In the genomic region with DNA sequence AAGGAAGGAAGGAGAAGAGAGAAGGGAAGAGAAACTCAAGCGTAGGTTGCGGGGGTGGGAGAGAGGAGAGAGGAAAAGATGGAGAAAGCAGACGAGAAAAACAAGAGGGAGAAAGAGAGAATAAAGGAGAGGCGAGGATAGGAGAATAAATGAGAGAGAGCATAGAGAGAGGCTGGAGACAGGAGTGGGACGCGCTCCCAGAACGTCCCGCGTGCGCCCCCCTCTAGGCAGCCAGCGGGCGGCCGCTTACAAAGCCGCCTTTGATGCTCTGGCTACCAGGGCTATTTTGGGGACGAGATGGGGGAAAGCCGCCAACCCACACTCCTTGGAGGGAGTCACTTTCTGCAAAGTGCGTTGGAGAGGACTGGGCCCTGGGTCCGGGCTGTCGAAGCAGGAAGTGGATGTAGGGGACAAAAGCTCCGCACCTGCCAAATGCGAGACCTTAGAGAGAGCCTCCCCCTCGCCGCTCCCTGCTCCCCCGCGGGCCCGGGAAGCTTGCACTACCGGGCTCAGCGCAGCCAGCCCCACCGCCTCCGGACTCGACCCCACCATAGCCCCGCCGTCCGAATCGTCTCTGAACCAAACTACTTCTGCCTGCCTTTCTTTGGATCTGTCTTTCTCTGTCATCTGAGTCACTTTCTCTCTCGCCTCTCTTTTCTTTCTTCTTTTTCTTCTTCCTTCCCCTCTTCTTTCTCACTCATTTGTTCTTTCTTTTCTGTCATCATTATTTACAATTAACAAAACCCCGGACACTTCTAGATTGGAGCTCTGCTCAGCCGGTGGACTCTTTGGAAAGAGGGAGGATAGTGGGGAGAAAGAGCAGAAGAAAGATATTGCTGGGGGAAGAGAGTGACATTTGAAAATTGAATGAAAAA, we compare ENCODE assay signal across 10 cellular contexts. TPM values are rescaled to one million over a fixed set of nuclear protein-coding genes. Genes with fewer than 3 reads are reported as not detected.
DNase-seq lines count a peak whose midpoint lies in the region; ATAC-seq and TF ChIP-seq lines count a peak whose summit lies in the region.
"Had no signal": no experiment of that assay in that cellular context is flagged by ENCODE, and none has a peak within 500 bp of the region (broad histone marks: within the 10 kb centered on the region; RNA-seq: fewer than 3 reads in every experiment).

No MANE protein-coding gene starts in this region.

- H3K27ac ChIP-seq in GM23338 (ENCODE audit: low read depth) (no peak overlapping the region), osteoblast (ENCODE audit: low read depth, low read length) (no peak overlapping the region)
- no peak overlapping the region for H3K27ac ChIP-seq in effector memory CD4-positive, alpha-beta T cell (ENCODE audit: insufficient read depth, low read length, poor library complexity, severe bottlenecking)
- H3K27ac ChIP-seq: vagina had no signal

- H3K9me3 Mint-ChIP-seq in Caco-2 (ENCODE audit: unreplicated experiment) (no peaks in the 10 kb centered on the region), GM23338 (peaks cover 21% of the 10 kb centered on the region)
- peaks cover 10% of the 10 kb centered on the region for H3K9me3 Mint-ChIP-seq in activated T-helper 17 cell treated with anti-CD3 and anti-CD28 coated beads, Interleukin-2, amount 50 U/mL, for 72 hours

- no peaks in the 10 kb centered on the region for H3K36me3 Mint-ChIP-seq in Caco-2 (ENCODE audit: insufficient read depth, unreplicated experiment)
- H3K36me3 Mint-ChIP-seq in GM23338 (ENCODE audit: low read depth): peaks cover 7% of the 10 kb centered on the region
- H3K36me3 Mint-ChIP-seq in activated T-helper 17 cell treated with anti-CD3 and anti-CD28 coated beads, Interleukin-2, amount 50 U/mL, for 72 hours (ENCODE audit: low read depth): no peaks in the 10 kb centered on the region

- H3K4me2 ChIP-seq in GM23338 (peak overlapping the region; percentile 79), osteoblast (ENCODE audit: insufficient read depth, low read length) (no peak overlapping the region)

- peak overlapping the region; percentile 80 for H2AFZ ChIP-seq in GM23338
- no peak overlapping the region for H2AFZ ChIP-seq in osteoblast (ENCODE audit: low read length)

- H3K9me3 ChIP-seq in Caco-2 (no peaks in the 10 kb centered on the region), osteoblast (ENCODE audit: low read depth, low read length) (no peaks in the 10 kb centered on the region)
- no peaks in the 10 kb centered on the region for H3K9me3 ChIP-seq in effector memory CD4-positive, alpha-beta T cell (ENCODE audit: control insufficient read depth, low read length)
- H3K9me3 ChIP-seq: vagina had no signal

- peak overlapping the region; percentile 51 for H3K4me3 Mint-ChIP-seq in Caco-2 (ENCODE audit: unreplicated experiment)
- peak overlapping the region; percentile 71 for H3K4me3 Mint-ChIP-seq in GM23338
- H3K4me3 Mint-ChIP-seq in activated T-helper 17 cell treated with anti-CD3 and anti-CD28 coated beads, Interleukin-2, amount 50 U/mL, for 72 hours: peak overlapping the region; percentile 54

- CTCF ChIA-PET in Caco-2 (lab: Charles Lee): no interaction called here

- H3K79me2 ChIP-seq in GM23338 (replicated peaks; ENCODE audit: insufficient read depth): no peaks in the 10 kb centered on the region
- no peaks in the 10 kb centered on the region for H3K79me2 ChIP-seq in osteoblast (ENCODE audit: insufficient read depth, low read length)

- H3K4me1 ChIP-seq in Caco-2 (no peaks in the 10 kb centered on the region), GM23338 (ENCODE audit: insufficient read depth) (peaks cover 50% of the 10 kb centered on the region), osteoblast (ENCODE audit: insufficient read depth, low read length) (no peaks in the 10 kb centered on the region)
- no peaks in the 10 kb centered on the region for H3K4me1 ChIP-seq in effector memory CD4-positive, alpha-beta T cell (ENCODE audit: control insufficient read depth, insufficient read depth, low read length, poor library complexity, severe bottlenecking)
- H3K4me1 ChIP-seq: vagina had no signal

- peaks cover 17% of the 10 kb centered on the region for H3K4me1 Mint-ChIP-seq in Caco-2 (ENCODE audit: low read depth, unreplicated experiment)
- H3K4me1 Mint-ChIP-seq in GM23338: peaks cover 52% of the 10 kb centered on the region
- H3K4me1 Mint-ChIP-seq in activated T-helper 17 cell treated with anti-CD3 and anti-CD28 coated beads, Interleukin-2, amount 50 U/mL, for 72 hours: peaks cover 9% of the 10 kb centered on the region

- DNase-seq in Caco-2: no peak
- DNase-seq in GM23338 (ENCODE audit: low spot score): peak; percentile 68
- peak; percentile 73 for DNase-seq in medulla oblongata (ENCODE audit: extremely low spot score)
- no peak for DNase-seq in osteoblast (ENCODE audit: insufficient read length, low spot score, missing footprints)
- DNase-seq in SIG-M5 treated with dmso at 0.1 percent for 504 hours (lab: John Stamatoyannopoulos, UW; ENCODE audit: unreplicated experiment): no peak
- no peak for DNase-seq in effector memory CD4-positive, alpha-beta T cell

- no peak for TF ChIP-seq CTCF in Caco-2 (IDR thresholded peaks at IDR 0.05; ENCODE audit: insufficient read depth in 1 of 2, low read depth in 1 of 2, low read length in 1 of 2, severe bottlenecking in 1 of 2, unreplicated experiment in 1 of 2)
- no peak for TF ChIP-seq CTCF in GM23338 (conservative IDR thresholded peaks at IDR 0.05; ENCODE audit: low read depth in 2 of 2)
- no peak for TF ChIP-seq CTCF in osteoblast (IDR thresholded peaks at IDR 0.05; ENCODE audit: extremely low read depth, low read depth, low read length)

- POLR2A ChIA-PET in Caco-2 (lab: Charles Lee): no interaction called here

- H3K27me3 ChIP-seq in Caco-2 (replicated peaks; ENCODE audit: control insufficient read depth, insufficient read depth, low read length): peaks cover 4% of the 10 kb centered on the region
- H3K27me3 ChIP-seq in GM23338 (ENCODE audit: insufficient read depth): peaks cover 97% of the 10 kb centered on the region
- H3K27me3 ChIP-seq in osteoblast (ENCODE audit: insufficient read depth, low read length): peaks cover 34% of the 10 kb centered on the region
- peaks cover 13% of the 10 kb centered on the region for H3K27me3 ChIP-seq in effector memory CD4-positive, alpha-beta T cell (replicated peaks; ENCODE audit: control insufficient read depth, insufficient read depth, low read length, poor library complexity, severe bottlenecking)
- H3K27me3 ChIP-seq: vagina had no signal

- no TSS peak for BruUV-seq in Caco-2 (replicated peaks; lab: Mats Ljungman, UMichigan)

- intact Hi-C loops in Caco-2 (cut with micrococcal nuclease; ENCODE audit: unreplicated experiment): no loop called here

- H3K36me3 ChIP-seq in Caco-2 (ENCODE audit: control insufficient read depth, insufficient read depth, low read length) (no peaks in the 10 kb centered on the region), GM23338 (ENCODE audit: insufficient read depth) (no peaks in the 10 kb centered on the region), osteoblast (ENCODE audit: insufficient read depth, low read length) (no peaks in the 10 kb centered on the region)
- no peaks in the 10 kb centered on the region for H3K36me3 ChIP-seq in effector memory CD4-positive, alpha-beta T cell (ENCODE audit: control insufficient read depth, insufficient read depth, low read length)
- H3K36me3 ChIP-seq: vagina had no signal

- ATAC-seq in GM23338 (peak; percentile 45), HG03097 (IDR thresholded peaks at IDR 0.05; ENCODE audit: low FRiP score, unreplicated experiment) (no peak)
- no peak for ATAC-seq in activated T-helper 17 cell treated with anti-CD3 and anti-CD28 coated beads, Interleukin-2, amount 50 U/mL, for 72 hours (replicated peaks)

- no peak overlapping the region for H3K27ac Mint-ChIP-seq in Caco-2 (ENCODE audit: unreplicated experiment)
- no peak overlapping the region for H3K27ac Mint-ChIP-seq in GM23338
- H3K27ac Mint-ChIP-seq in activated T-helper 17 cell treated with anti-CD3 and anti-CD28 coated beads, Interleukin-2, amount 50 U/mL, for 72 hours: no peak overlapping the region

- H4K20me1 ChIP-seq in GM23338 (replicated peaks; ENCODE audit: insufficient read depth) (peaks cover 13% of the 10 kb centered on the region), osteoblast (ENCODE audit: insufficient read depth, low read length) (no peaks in the 10 kb centered on the region)

- H3K27me3 Mint-ChIP-seq in Caco-2 (ENCODE audit: insufficient read depth, unreplicated experiment) (peaks cover 38% of the 10 kb centered on the region), GM23338 (ENCODE audit: insufficient read depth, low read depth, poor library complexity) (peaks cover 86% of the 10 kb centered on the region)
- peaks cover 68% of the 10 kb centered on the region for H3K27me3 Mint-ChIP-seq in activated T-helper 17 cell treated with anti-CD3 and anti-CD28 coated beads, Interleukin-2, amount 50 U/mL, for 72 hours

- no peaks in the 10 kb centered on the region for H3K9me2 ChIP-seq in GM23338 (ENCODE audit: insufficient read depth)

- H3K4me3 ChIP-seq in Caco-2 (ENCODE audit: low read depth, low read length): no peak overlapping the region
- H3K4me3 ChIP-seq in GM23338: peak overlapping the region; percentile 51
- H3K4me3 ChIP-seq in osteoblast (ENCODE audit: insufficient read depth, low read length): no peak overlapping the region
- H3K4me3 ChIP-seq in effector memory CD4-positive, alpha-beta T cell (ENCODE audit: insufficient read depth, low read depth, low read length, poor library complexity, severe bottlenecking): no peak overlapping the region
- H3K4me3 ChIP-seq: vagina had no signal

- peaks cover 19% of the 10 kb centered on the region for H3F3A ChIP-seq in GM23338 (replicated peaks; ENCODE audit: low read depth)

RNA-seq across cellular contexts. Expression of gene ASCL1, which starts 8.0 kb away (rescaled TPM):
- total RNA-seq in Caco-2 (2022): not detected in 2 replicates
- total RNA-seq in GM23338 (2014; rRNA removed; shearing (Covaris generic)): 0.78 TPM in 1 of 2 replicates, not detected in the other
- 0.26 and 0.37 TPM in 2 replicates for polyA plus RNA-seq in GM23338 (2016; fragmentation: Nextera tagmentation; extraction: Ambion mirVana)
- total RNA-seq in activated T-helper 17 cell treated with anti-CD3 and anti-CD28 coated beads, Interleukin-2, amount 50 U/mL, for 72 hours: not detected
- not detected in 2 replicates for total RNA-seq in osteoblast
- total RNA-seq: glomerular endothelial cell, vagina had no signal

RNA-seq across cellular contexts. Expression of gene PAH, which starts 48.5 kb away (rescaled TPM):
- total RNA-seq in Caco-2 (2022) (5.1 and 5.8 TPM in 2 replicates), osteoblast (not detected in 2 replicates)
- total RNA-seq in GM23338 (2014; rRNA removed; shearing (Covaris generic)): 1.6 and 4.8 TPM in 2 replicates
- polyA plus RNA-seq in GM23338 (2016; fragmentation: Nextera tagmentation; extraction: Ambion mirVana): 3.7 and 5.3 TPM in 2 replicates
- under 1 TPM in 1 of 2 donors, not detected in 1; 0.21 TPM for total RNA-seq in activated T-helper 17 cell treated with anti-CD3 and anti-CD28 coated beads, Interleukin-2, amount 50 U/mL, for 72 hours
- total RNA-seq: glomerular endothelial cell, vagina had no signal

Comparison
In these comparisons a context has a peak if more than half of its experiments do, and no peak if none do; other contexts are left out.
1. DNase-seq: peak in GM23338 (single experiment) and medulla oblongata (single experiment); none in Caco-2 (0 of 2), osteoblast (single experiment), SIG-M5 treated with dmso at 0.1 percent for 504 hours (single experiment) and effector memory CD4-positive, alpha-beta T cell (0 of 3).
2. Peak in every context shown above with its lines, with median percentiles within 50 percentile points of each other: H3K4me3 Mint-ChIP-seq.